23 cellular contexts compared by ENCODE assay signal in the genomic region with DNA sequence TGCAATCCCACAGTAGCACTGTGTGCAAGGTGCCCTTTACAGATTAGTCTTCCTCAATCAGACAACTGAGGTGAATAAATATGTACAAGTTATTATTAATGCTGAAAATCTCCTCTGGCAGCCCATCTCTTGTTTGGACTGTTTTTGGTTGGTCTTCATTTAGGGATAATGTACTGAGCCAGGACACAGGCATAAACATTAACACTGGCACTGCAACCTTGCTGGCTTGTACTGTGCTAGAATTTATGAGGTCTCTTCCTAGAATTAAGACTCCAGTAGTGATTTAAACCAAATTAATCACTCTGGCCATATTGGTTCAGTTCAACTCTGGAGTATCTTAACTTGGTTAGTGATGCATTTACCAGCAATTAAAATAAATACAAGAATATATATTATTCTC.
A peak's percentile ranks its signal among the peaks of the same experiment; 100 is the strongest.
DNase-seq lines count a peak whose midpoint lies in the region; ATAC-seq, FAIRE-seq and TF ChIP-seq lines count a peak whose summit lies in the region.
"Had no signal": no experiment of that assay in that cellular context is flagged by ENCODE, and none has a peak within 500 bp of the region (broad histone marks: within the 10 kb centered on the region; RNA-seq: fewer than 3 reads in every experiment).

No MANE protein-coding gene starts in this region.

- TF ChIP-seq POLR2A in IMR-90 (IDR thresholded peaks at IDR 0.05; ENCODE audit: low read depth, low read length) (no peak), H1 (IDR thresholded peaks at IDR 0.05; ENCODE audit: control extremely low read depth in 1 of 2, low read depth in 2 of 2, low read length in 2 of 2) (no peak)

- CTCF ChIA-PET in IMR-90 (lab: Yijun Ruan, JAX) = interaction anchor here (0.9 kb wide), 1 partner anchor 22 kb away, joined by 4 read pairs; no protein-coding TSS in a partner anchor
- CTCF ChIA-PET in H1 (lab: Charles Lee; ENCODE audit: partially characterized antibody) = no interaction called here

- H2AFZ ChIP-seq in IMR-90 (replicated peaks; ENCODE audit: low read length, poor library complexity) (no peak overlapping the region), H1 (ENCODE audit: low read length) (no peak overlapping the region), osteoblast (ENCODE audit: low read length) (no peak overlapping the region)
- H2AFZ ChIP-seq: hepatocyte, parathyroid adenoma had no signal

- H3K9ac ChIP-seq in IMR-90 (ENCODE audit: low read depth, low read length) (no peak overlapping the region; the same call in 1 of the 2 replicates), H1 (replicated peaks in 1 of 4; ENCODE audit: extremely low read depth in 1 of 4, low read depth in 3 of 4, low read length in 3 of 4) (no peak overlapping the region)
- H3K9ac ChIP-seq: parathyroid adenoma, SK-N-SH had no signal

- H3K27me3 ChIP-seq in IMR-90 (ENCODE audit: control insufficient read depth, insufficient read depth, low read length) = no peaks in the 10 kb centered on the region
- H3K27me3 ChIP-seq in H1 (replicated peaks in 1 of 4; ENCODE audit: control insufficient read depth in 3 of 4, extremely low read depth in 1 of 4, insufficient read depth in 3 of 4, low read length in 3 of 4) = no peaks in the 10 kb centered on the region
- H3K27me3 ChIP-seq in osteoblast (ENCODE audit: insufficient read depth, low read length) = no peaks in the 10 kb centered on the region
- no peaks in the 10 kb centered on the region for H3K27me3 ChIP-seq in tibial artery
- no peaks in the 10 kb centered on the region for H3K27me3 ChIP-seq in right atrium auricular region
- no peaks in the 10 kb centered on the region for H3K27me3 ChIP-seq in BE2C
- H3K27me3 ChIP-seq: right lobe of liver, tibial nerve had no signal

- H2AK9ac ChIP-seq in IMR-90 (replicated peaks; ENCODE audit: low read depth, low read length, poor library complexity) = no peak overlapping the region

- DNase-seq in IMR-90 = no peak
- DNase-seq in H1 (ENCODE audit: low read depth in 1 of 2, low spot score in 2 of 2) = no peak
- no peak for DNase-seq in osteoblast (ENCODE audit: insufficient read length, low spot score, missing footprints)
- no peak for DNase-seq in tibial artery
- DNase-seq in right atrium auricular region (ENCODE audit: low spot score) = no peak
- DNase-seq in BE2C = no peak
- DNase-seq: activated CD4-positive, alpha-beta memory T cell treated with anti-CD3 and anti-CD28 coated beads for 36 hours; activated naive CD8-positive, alpha-beta T cell treated with anti-CD3 and anti-CD28 coated beads, Interleukin-2, amount 50 U/mL, for 24 hours; activated T-cell treated with anti-CD3 and anti-CD28 coated beads, Interleukin-2, amount 50 U/mL, for 72 hours; DMS79; NCI-H510A; right lobe of liver; SK-N-SH; stimulated activated CD4-positive, alpha-beta T cell treated with anti-CD3 and anti-CD28 coated beads, Interleukin-12 subunit alpha, Interleukin-12 subunit beta, amount 100 ng/mL, for 4 hours; stimulated activated CD4-positive, alpha-beta T cell treated with anti-CD3 and anti-CD28 coated beads, Interleukin-2, amount 100 ng/mL, for 48 hours; stimulated activated naive CD8-positive, alpha-beta T cell treated with anti-CD3 and anti-CD28 coated beads, Interleukin-15, amount 100 ng/mL, for 72 hours; T-helper 17 cell had no signal

- H3K4me1 ChIP-seq in IMR-90 (ENCODE audit: control insufficient read depth, insufficient read depth, low read length) (peaks cover 2% of the 10 kb centered on the region), H1 (replicated peaks in 1 of 4; ENCODE audit: control insufficient read depth in 3 of 4, insufficient read depth in 4 of 4, low read length in 3 of 4) (peaks cover 0 to 16% (median 2%) of the 10 kb centered on the region in 4 experiments; a peak in 5 of 7 replicates), osteoblast (ENCODE audit: insufficient read depth, low read length) (peaks cover 19% of the 10 kb centered on the region), tibial artery (peaks cover 0 to 38% (median 14%) of the 10 kb centered on the region in 4 donors), right atrium auricular region (peaks cover 0 to 13% of the 10 kb centered on the region in 2 donors), BE2C (no peaks in the 10 kb centered on the region)
- H3K4me1 ChIP-seq: parathyroid adenoma, right lobe of liver had no signal

- H3K79me2 ChIP-seq in H1 (ENCODE audit: control insufficient read depth in 1 of 2, insufficient read depth in 2 of 2, low read length in 2 of 2) (no peaks in the 10 kb centered on the region), osteoblast (ENCODE audit: insufficient read depth, low read length) (no peaks in the 10 kb centered on the region)
- H3K79me2 ChIP-seq: hepatocyte, parathyroid adenoma had no signal

- POLR2A ChIA-PET in IMR-90 (lab: Charles Lee; ENCODE audit: unreplicated experiment) (no interaction called here), H1 (lab: Charles Lee; ENCODE audit: partially characterized antibody) (no interaction called here)

- TF ChIP-seq CTCF in IMR-90 (conservative IDR thresholded peaks at IDR 0.05; ENCODE audit: low read depth, low read length) = no peak
- no peak for TF ChIP-seq CTCF in H1 (IDR thresholded peaks at IDR 0.05; ENCODE audit: control extremely low read depth in 1 of 3, insufficient read depth in 1 of 3, low read depth in 1 of 3, low read length in 3 of 3)
- no peak for TF ChIP-seq CTCF in osteoblast (IDR thresholded peaks at IDR 0.05; ENCODE audit: extremely low read depth, low read depth, low read length)
- TF ChIP-seq CTCF in tibial artery (IDR thresholded peaks at IDR 0.05) = no peak
- TF ChIP-seq CTCF in right atrium auricular region (IDR thresholded peaks at IDR 0.05) = no peak
- TF ChIP-seq CTCF in BE2C (IDR thresholded peaks at IDR 0.05; ENCODE audit: low read depth, low read length) = no peak

- H3K4me2 ChIP-seq in IMR-90 (ENCODE audit: low read depth, low read length) (0 out of 2 replicates have a peak overlapping the region, but pooled peaks have one; percentile 51), H1 (ENCODE audit: insufficient read depth in 1 of 2, low read depth in 2 of 2, low read length in 2 of 2) (no peak overlapping the region), osteoblast (ENCODE audit: insufficient read depth, low read length) (no peak overlapping the region)
- H3K4me2 ChIP-seq: hepatocyte, SK-N-SH had no signal

- H2AK5ac ChIP-seq in IMR-90 (ENCODE audit: low read depth, low read length) (no peak overlapping the region), H1 (ENCODE audit: low read depth, low read length) (peak overlapping the region; percentile 71; the same call in 1 of the 2 replicates)

- H4K8ac ChIP-seq in IMR-90 (ENCODE audit: low read depth in 2 of 2, low read length in 2 of 2) (no peak overlapping the region), H1 (ENCODE audit: extremely low read depth, insufficient read depth, low read length) (no peak overlapping the region)

- H3K27ac ChIP-seq in IMR-90 (ENCODE audit: insufficient read depth, low read length) (peak overlapping the region; percentile 61; the same call in 1 of the 2 replicates), H1 (ENCODE audit: low read depth, low read length) (no peak overlapping the region), osteoblast (ENCODE audit: low read depth, low read length) (peak overlapping the region; percentile 35), tibial artery (peak overlapping the region; percentile 57 to 60), right atrium auricular region (no peak overlapping the region)
- H3K27ac ChIP-seq: parathyroid adenoma, right lobe of liver had no signal

- H3K4ac ChIP-seq in IMR-90 (ENCODE audit: low read depth, low read length) (no peak overlapping the region), H1 (replicated peaks; ENCODE audit: insufficient read length, low read depth, low read length) (no peak overlapping the region)

- peak overlapping the region; percentile 53; the same call in 1 of the 2 replicates for H4K5ac ChIP-seq in IMR-90 (ENCODE audit: low read depth, low read length)
- H4K5ac ChIP-seq in H1 (ENCODE audit: insufficient read length, low read depth, low read length) = no peak overlapping the region

- H3K23me2 ChIP-seq in H1 (ENCODE audit: low read depth, low read length) = no peaks in the 10 kb centered on the region

- H3K23ac ChIP-seq in IMR-90 (ENCODE audit: low read depth, low read length) = no peak overlapping the region
- no peak overlapping the region for H3K23ac ChIP-seq in H1 (ENCODE audit: insufficient read length)

- no TSS peak for BruUV-seq in IMR-90 (replicated peaks; lab: Mats Ljungman, UMichigan)

- no peaks in the 10 kb centered on the region for H3K79me1 ChIP-seq in IMR-90 (ENCODE audit: low read depth in 1 of 2, low read length in 2 of 2)
- no peaks in the 10 kb centered on the region for H3K79me1 ChIP-seq in H1 (ENCODE audit: low read depth, low read length)

- ATAC-seq in IMR-90 (ENCODE audit: low read depth) (peak; percentile 4; the same call in 1 of the 2 replicates), GM21786 (IDR thresholded peaks at IDR 0.05; ENCODE audit: unreplicated experiment) (no peak)
- ATAC-seq: activated CD4-positive, CD25-positive, alpha-beta regulatory T cell treated with anti-CD3 and anti-CD28 coated beads, Interleukin-2, amount 50 U/mL, for 24 hours; activated naive CD8-positive, alpha-beta T cell treated with anti-CD3 and anti-CD28 coated beads, Interleukin-2, amount 50 U/mL, for 24 hours; activated T-cell treated with anti-CD3 and anti-CD28 coated beads, Interleukin-2, amount 50 U/mL, for 72 hours; natural killer cell treated with Interleukin-12 subunit alpha and Interleukin-12 subunit beta and Interleukin-15 and Interleukin-18, amount 100 ng/mL, for 72 hours; right lobe of liver; stimulated activated naive CD8-positive, alpha-beta T cell treated with anti-CD3 and anti-CD28 coated beads, Interleukin-15, amount 100 ng/mL, for 72 hours; T-helper 17 cell had no signal

- H3K14ac ChIP-seq in IMR-90 (replicated peaks; ENCODE audit: low read depth, low read length) = no peak overlapping the region
- no peak overlapping the region for H3K14ac ChIP-seq in H1 (ENCODE audit: insufficient read length)

- H3K18ac ChIP-seq in IMR-90 (ENCODE audit: low read depth, low read length) (peak overlapping the region; percentile 24), H1 (ENCODE audit: extremely low read depth, low read length) (no peak overlapping the region)

- H3K9me3 ChIP-seq in IMR-90 (ENCODE audit: control insufficient read depth, insufficient read depth, low read length) (no peaks in the 10 kb centered on the region), H1 (ENCODE audit: insufficient read depth in 2 of 2, low read depth in 1 of 2, low read length in 1 of 2) (peaks cover 0 to 4% of the 10 kb centered on the region in 2 experiments; a peak in 2 of 4 replicates), osteoblast (ENCODE audit: low read depth, low read length) (no peaks in the 10 kb centered on the region), tibial artery (peaks cover 0 to 9% (median 0%) of the 10 kb centered on the region in 3 donors), right atrium auricular region (peaks cover 0 to 5% of the 10 kb centered on the region in 2 donors), BE2C (no peaks in the 10 kb centered on the region)
- H3K9me3 ChIP-seq: right lobe of liver, SK-N-SH had no signal

- no peak for TF ChIP-seq RAD21 in IMR-90 (IDR thresholded peaks at IDR 0.05; ENCODE audit: low read length)
- no peak for TF ChIP-seq RAD21 in H1 (IDR thresholded peaks at IDR 0.05 in 1 of 2, conservative IDR thresholded peaks at IDR 0.05 in 1 of 2; ENCODE audit: low read depth in 2 of 2, low read length in 2 of 2)

- no peak for TF ChIP-seq EP300 in H1 (IDR thresholded peaks at IDR 0.05; ENCODE audit: borderline replicate concordance in 1 of 2, low read depth in 2 of 2, low read length in 2 of 2)

- H4K20me1 ChIP-seq in IMR-90 (ENCODE audit: insufficient read depth, low read length) (no peaks in the 10 kb centered on the region), H1 (replicated peaks in 1 of 2; ENCODE audit: control insufficient read depth in 1 of 2, insufficient read depth in 2 of 2, low read length in 2 of 2) (no peaks in the 10 kb centered on the region), osteoblast (ENCODE audit: insufficient read depth, low read length) (no peaks in the 10 kb centered on the region)

- H2BK15ac ChIP-seq in IMR-90 (ENCODE audit: low read depth, low read length) (no peak overlapping the region), H1 (ENCODE audit: low read length) (no peak overlapping the region)

- intact Hi-C loops in IMR-90 (cut with micrococcal nuclease) (loop anchor here (10.0 kb wide), 1 partner anchor 532 kb away; no protein-coding TSS in a partner anchor), tibial artery (cut with DNase I; ENCODE audit: low total_unique reads) (no loop called here)

- dilution Hi-C loops in IMR-90 (cut with HindIII; ENCODE audit: low sequenced_read_pairs, unreplicated experiment) = no loop called here

- H2BK12ac ChIP-seq in H1 (ENCODE audit: low read depth, low read length) = no peak overlapping the region

- in situ Hi-C loops in IMR-90 (cut with MboI; ENCODE audit: low sequenced_read_pairs) = no loop called here

- H2BK120ac ChIP-seq in IMR-90 (ENCODE audit: low read depth, low read length) (peak overlapping the region; percentile 4; the same call in 1 of the 2 replicates), H1 (replicated peaks; ENCODE audit: low read depth, low read length) (no peak overlapping the region)

- no peaks in the 10 kb centered on the region for H3K9me1 ChIP-seq in IMR-90 (ENCODE audit: insufficient read depth, low read length)

- H3K36me3 ChIP-seq in IMR-90 (ENCODE audit: control insufficient read depth, insufficient read depth, low read length) (no peaks in the 10 kb centered on the region), H1 (ENCODE audit: control insufficient read depth in 2 of 4, insufficient read depth in 4 of 4, low read length in 3 of 4) (no peaks in the 10 kb centered on the region), osteoblast (ENCODE audit: insufficient read depth, low read length) (no peaks in the 10 kb centered on the region), tibial artery (no peaks in the 10 kb centered on the region), right atrium auricular region (no peaks in the 10 kb centered on the region), BE2C (no peaks in the 10 kb centered on the region)
- H3K36me3 ChIP-seq: right lobe of liver, tibial nerve had no signal

- H2BK5ac ChIP-seq in IMR-90 (ENCODE audit: low read depth, low read length, poor library complexity, severe bottlenecking) = peak overlapping the region; percentile 12
- H2BK5ac ChIP-seq in H1 (ENCODE audit: low read depth, low read length) = no peak overlapping the region; the same call in 1 of the 2 replicates

- H4K91ac ChIP-seq in IMR-90 (ENCODE audit: insufficient read depth, low read depth, low read length) (peak overlapping the region; percentile 13), H1 (replicated peaks; ENCODE audit: insufficient read length, low read length) (no peak overlapping the region)

- H2BK20ac ChIP-seq in IMR-90 (ENCODE audit: low read depth, low read length) = peak overlapping the region; percentile 61; the same call in 1 of the 2 replicates
- peak overlapping the region; percentile 43; the same call in 1 of the 2 replicates for H2BK20ac ChIP-seq in H1 (ENCODE audit: low read length)

- FAIRE-seq in H1 (lab: Jason Lieb, UNC) = no peak

- H3K4me3 ChIP-seq in IMR-90 (ENCODE audit: insufficient read depth, low read depth, low read length) (no peak overlapping the region), H1 (ENCODE audit: extremely low read depth in 1 of 4, insufficient read depth in 2 of 4, low read depth in 3 of 4, low read length in 4 of 4) (no peak overlapping the region), osteoblast (ENCODE audit: insufficient read depth, low read length) (no peak overlapping the region), tibial artery (no peak overlapping the region), right atrium auricular region (no peak overlapping the region), BE2C (ENCODE audit: low read depth, low read length) (no peak overlapping the region)
- H3K4me3 ChIP-seq: hepatocyte, right lobe of liver, tibial nerve had no signal

- H3K56ac ChIP-seq in IMR-90 (ENCODE audit: extremely low read depth, insufficient read depth, low read length) (no peak overlapping the region), H1 (replicated peaks; ENCODE audit: insufficient read length, low read depth, low read length) (no peak overlapping the region)

Comparison
In these comparisons a context has a peak if more than half of its experiments do, and no peak if none do; other contexts are left out.
1. H3K27ac ChIP-seq: peak in IMR-90 (single experiment), osteoblast (single experiment) and tibial artery (2 of 2); none in H1 (single experiment) and right atrium auricular region (0 of 2).